9 cellular contexts compared by ENCODE assay signal in the genomic region with DNA sequence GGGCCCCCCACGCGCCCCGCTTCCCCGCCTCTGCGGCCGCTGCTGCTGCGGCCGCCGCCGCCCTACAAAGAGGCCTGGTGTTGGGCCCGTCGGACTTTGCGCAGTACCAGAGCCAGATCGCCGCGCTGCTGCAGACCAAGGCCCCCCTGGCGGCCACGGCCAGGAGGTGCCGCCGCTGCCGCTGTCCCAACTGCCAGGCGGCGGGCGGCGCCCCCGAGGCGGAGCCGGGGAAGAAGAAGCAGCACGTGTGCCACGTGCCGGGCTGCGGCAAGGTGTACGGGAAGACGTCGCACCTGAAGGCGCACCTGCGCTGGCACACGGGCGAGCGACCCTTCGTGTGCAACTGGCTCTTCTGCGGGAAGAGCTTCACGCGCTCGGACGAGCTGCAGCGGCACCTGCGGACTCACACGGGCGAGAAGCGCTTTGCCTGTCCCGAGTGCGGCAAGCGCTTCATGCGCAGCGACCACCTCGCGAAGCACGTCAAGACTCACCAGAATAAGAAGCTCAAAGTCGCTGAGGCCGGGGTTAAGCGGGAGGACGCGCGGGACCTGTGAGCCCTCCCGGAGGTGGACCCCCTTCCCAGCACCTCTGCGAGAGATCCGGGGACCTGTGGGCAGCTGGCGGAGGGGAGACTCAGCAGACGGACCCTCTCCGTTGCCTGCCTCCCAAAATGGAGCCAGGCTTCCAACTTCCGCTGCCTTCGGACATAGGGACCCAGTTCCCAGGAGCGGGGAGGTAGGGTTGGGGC. TPM values are rescaled to one million over a fixed set of nuclear protein-coding genes. Genes with fewer than 3 reads are reported as not detected.
DNase-seq lines count a peak whose midpoint lies in the region; ATAC-seq and TF ChIP-seq lines count a peak whose summit lies in the region.
"Had no signal": no experiment of that assay in that cellular context is flagged by ENCODE, and none has a peak within 500 bp of the region (broad histone marks: within the 10 kb centered on the region; RNA-seq: fewer than 3 reads in every experiment).

No MANE protein-coding gene starts in this region.

- H3K27ac Mint-ChIP-seq in GM23338 = no peak overlapping the region
- no peak overlapping the region for H3K27ac Mint-ChIP-seq in activated naive CD4-positive, alpha-beta T cell treated with anti-CD3 and anti-CD28 coated beads for 36 hours

- no peaks in the 10 kb centered on the region for H3K79me2 ChIP-seq in GM23338 (replicated peaks; ENCODE audit: insufficient read depth)

- H3K36me3 ChIP-seq in GM23338 (ENCODE audit: insufficient read depth) (no peaks in the 10 kb centered on the region), cardiac muscle cell (no peaks in the 10 kb centered on the region), rectal smooth muscle tissue (ENCODE audit: control insufficient read depth, insufficient read depth, low read length) (no peaks in the 10 kb centered on the region)

- H3K4me2 ChIP-seq in GM23338 = peak overlapping the region; percentile 81

- peaks cover 76% of the 10 kb centered on the region for H3K27me3 Mint-ChIP-seq in GM23338 (ENCODE audit: insufficient read depth, low read depth, poor library complexity)
- H3K27me3 Mint-ChIP-seq in activated naive CD4-positive, alpha-beta T cell treated with anti-CD3 and anti-CD28 coated beads for 36 hours (ENCODE audit: low read depth) = peaks cover 63% of the 10 kb centered on the region

- CTCF ChIA-PET in activated naive CD4-positive, alpha-beta T cell treated with anti-CD3 and anti-CD28 coated beads for 36 hours (lab: Charles Lee) = interaction anchor here (0.5 to 2.7 kb wide), 7 partner anchors 47 to 933 kb away, joined by 3 to 10 read pairs (median 4); partner anchors contain the start of gene GAD1

- intact Hi-C loops in activated naive CD4-positive, alpha-beta T cell treated with anti-CD3 and anti-CD28 coated beads for 36 hours (cut with micrococcal nuclease) = loop anchor here (1.0 kb wide), 1 partner anchor 53 kb away; the partner anchor contains the start of gene ERICH2

- ATAC-seq in GM23338 = peak; percentile 53
- no peak for ATAC-seq in GM21528 (IDR thresholded peaks at IDR 0.05; ENCODE audit: low FRiP score, unreplicated experiment)
- ATAC-seq in HG03520 (IDR thresholded peaks at IDR 0.05; ENCODE audit: unreplicated experiment) = no peak
- ATAC-seq in HG03139 (IDR thresholded peaks at IDR 0.05; ENCODE audit: unreplicated experiment) = no peak

- no peaks in the 10 kb centered on the region for H3K9me2 ChIP-seq in GM23338 (ENCODE audit: insufficient read depth)

- H3K9ac ChIP-seq in rectal smooth muscle tissue (ENCODE audit: low read length) = no peak overlapping the region

- peaks cover 35% of the 10 kb centered on the region for H3K4me1 Mint-ChIP-seq in GM23338
- H3K4me1 Mint-ChIP-seq in activated naive CD4-positive, alpha-beta T cell treated with anti-CD3 and anti-CD28 coated beads for 36 hours (ENCODE audit: low read depth) = peaks cover 31% of the 10 kb centered on the region

- H3K27ac ChIP-seq in GM23338 (ENCODE audit: low read depth) (no peak overlapping the region), cardiac muscle cell (no peak overlapping the region), rectal smooth muscle tissue (ENCODE audit: low read depth, low read length) (no peak overlapping the region)

- DNase-seq in GM23338 (ENCODE audit: low spot score) (peak; percentile 87), cardiac muscle cell (ENCODE audit: low read depth in 1 of 2, low spot score in 1 of 2) (peak; percentile 50 to 78), NCI-H1436 treated with DMSO at 0.1 percent for 48 hours (lab: John Stamatoyannopoulos, UW) (no peak)
- no peak for DNase-seq in activated naive CD4-positive, alpha-beta T cell treated with anti-CD3 and anti-CD28 coated beads for 36 hours

- H3K4me1 ChIP-seq in GM23338 (ENCODE audit: insufficient read depth) = peaks cover 23% of the 10 kb centered on the region
- H3K4me1 ChIP-seq in cardiac muscle cell (ENCODE audit: low read depth) = no peaks in the 10 kb centered on the region
- peaks cover 3% of the 10 kb centered on the region for H3K4me1 ChIP-seq in rectal smooth muscle tissue (ENCODE audit: control insufficient read depth, insufficient read depth, low read length)

- peak overlapping the region; percentile 64 for H3K4me3 Mint-ChIP-seq in GM23338
- peak overlapping the region; percentile 9 for H3K4me3 Mint-ChIP-seq in activated naive CD4-positive, alpha-beta T cell treated with anti-CD3 and anti-CD28 coated beads for 36 hours

- H3K9me3 ChIP-seq in cardiac muscle cell (ENCODE audit: low read depth) = no peaks in the 10 kb centered on the region

- H3K27me3 ChIP-seq in GM23338 (ENCODE audit: insufficient read depth) (peaks cover 100% of the 10 kb centered on the region), cardiac muscle cell (peaks cover 78% of the 10 kb centered on the region), rectal smooth muscle tissue (ENCODE audit: control insufficient read depth, insufficient read depth, low read length) (peaks cover 26% of the 10 kb centered on the region)

- peak overlapping the region; percentile 56 for H3K4me3 ChIP-seq in GM23338
- H3K4me3 ChIP-seq in cardiac muscle cell = peak overlapping the region; percentile 29
- H3K4me3 ChIP-seq in rectal smooth muscle tissue (ENCODE audit: low read length) = peak overlapping the region; percentile 57

- TF ChIP-seq CTCF in GM23338 (conservative IDR thresholded peaks at IDR 0.05; ENCODE audit: low read depth in 2 of 2) = peak; percentile 53 to 70
- TF ChIP-seq CTCF in cardiac muscle cell (IDR thresholded peaks at IDR 0.05; ENCODE audit: low read depth, low read length) = peak; percentile 54

- H2AFZ ChIP-seq in GM23338 = peak overlapping the region; percentile 80; the same call in 1 of the 2 replicates

- peaks cover 6% of the 10 kb centered on the region; the same call in 2 of the 3 replicates for H3K9me3 Mint-ChIP-seq in GM23338
- H3K9me3 Mint-ChIP-seq in activated naive CD4-positive, alpha-beta T cell treated with anti-CD3 and anti-CD28 coated beads for 36 hours = no peaks in the 10 kb centered on the region

- no peaks in the 10 kb centered on the region for H3K36me3 Mint-ChIP-seq in GM23338 (ENCODE audit: low read depth)
- H3K36me3 Mint-ChIP-seq in activated naive CD4-positive, alpha-beta T cell treated with anti-CD3 and anti-CD28 coated beads for 36 hours (ENCODE audit: low read depth) = no peaks in the 10 kb centered on the region

- H3F3A ChIP-seq in GM23338 (replicated peaks; ENCODE audit: low read depth) = peaks cover 4% of the 10 kb centered on the region; the same call in 1 of the 2 replicates

- H4K20me1 ChIP-seq in GM23338 (replicated peaks; ENCODE audit: insufficient read depth) = peaks cover 11% of the 10 kb centered on the region; the same call in 1 of the 2 replicates

TF ChIP-seq in GM23338, 12 proteins besides CTCF, POLR2A, EP300 and RAD21:
- TF ChIP-seq EZH2 (IDR thresholded peaks at IDR 0.05; ENCODE audit: low read depth, unreplicated experiment) (peak; percentile 70), JUNB (IDR thresholded peaks at IDR 0.05; ENCODE audit: unreplicated experiment) (no peak), STAT1 (IDR thresholded peaks at IDR 0.05; ENCODE audit: unreplicated experiment) (no peak), POLR2AphosphoS5 (IDR thresholded peaks at IDR 0.05; ENCODE audit: low read depth) (no peak), EZH2phosphoT487 (IDR thresholded peaks at IDR 0.05; ENCODE audit: unreplicated experiment) (peak; percentile 46), CREB1 (CRISPR knock-in tag; IDR thresholded peaks at IDR 0.05; ENCODE audit: low read depth) (peak; percentile 27; the same call in 1 of the 2 replicates), ETS1 (IDR thresholded peaks at IDR 0.05) (no peak)

RNA-seq across cellular contexts. Expression of gene SP5, which starts 1.9 kb away (rescaled TPM):
- 0.21 TPM in 1 of 2 replicates, not detected in the other for total RNA-seq in GM23338 (2014; rRNA removed; shearing (Covaris generic))
- polyA plus RNA-seq in GM23338 (2016; fragmentation: Nextera tagmentation; extraction: Ambion mirVana) (0.32 and 0.42 TPM in 2 replicates), cardiac muscle cell (0.25 TPM in 1 of 2 replicates, not detected in the other)
- total RNA-seq in activated naive CD4-positive, alpha-beta T cell treated with anti-CD3 and anti-CD28 coated beads for 36 hours = not detected
- 0.69 and 2.0 TPM in 2 replicates for total RNA-seq in cardiac muscle cell
- total RNA-seq: LHCN-M2 had no signal

RNA-seq across cellular contexts. Expression of gene ERICH2, which starts 53.2 kb away (rescaled TPM):
- 2.1 TPM in 1 of 2 replicates, not detected in the other for total RNA-seq in GM23338 (2014; rRNA removed; shearing (Covaris generic))
- 3.2 and 3.5 TPM in 2 replicates for polyA plus RNA-seq in GM23338 (2016; fragmentation: Nextera tagmentation; extraction: Ambion mirVana)
- total RNA-seq in activated naive CD4-positive, alpha-beta T cell treated with anti-CD3 and anti-CD28 coated beads for 36 hours = not detected
- 1.0 and 1.5 TPM in 2 replicates for total RNA-seq in cardiac muscle cell
- polyA plus RNA-seq in cardiac muscle cell = 2.9 and 6.2 TPM in 2 replicates
- total RNA-seq: LHCN-M2 had no signal

Comparison
In these comparisons a context has a peak if more than half of its experiments do, and no peak if none do; other contexts are left out.
1. DNase-seq: peak in GM23338 (single experiment) and cardiac muscle cell (2 of 2); none in activated naive CD4-positive, alpha-beta T cell treated with anti-CD3 and anti-CD28 coated beads for 36 hours (single experiment) and NCI-H1436 treated with DMSO at 0.1 percent for 48 hours (single experiment).
2. Peak in every context shown above with its lines, with median percentiles within 50 percentile points of each other: H3K4me3 ChIP-seq.